19 cellular contexts compared by ENCODE assay signal in genomic region chr12:131347732-131348131, GRCh38.
"Had no signal": no experiment of that assay in that cellular context is flagged by ENCODE, and none has a peak within 500 bp of the region (broad histone marks: within the 10 kb centered on the region; RNA-seq: fewer than 3 reads in every experiment).

No MANE protein-coding gene starts in this region.

- ATAC-seq: natural killer cell treated with Interleukin-12 subunit alpha and Interleukin-12 subunit beta and Interleukin-15 and Interleukin-18, amount 100 ng/mL, for 72 hours; psoas muscle; right cardiac atrium; stimulated activated naive CD8-positive, alpha-beta T cell treated with anti-CD3 and anti-CD28 coated beads, Interleukin-15, amount 100 ng/mL, for 72 hours had no signal

- H3K27ac Mint-ChIP-seq: immature natural killer cell; memory B cell; natural killer cell treated with Interleukin-12 subunit alpha and Interleukin-12 subunit beta and Interleukin-15 and Interleukin-18, amount 100 ng/mL, for 72 hours; stimulated activated naive CD8-positive, alpha-beta T cell treated with anti-CD3 and anti-CD28 coated beads, Interleukin-15, amount 100 ng/mL, for 72 hours had no signal

- DNase-seq: effector CD4-positive, alpha-beta T cell; immature natural killer cell; kidney glomerular epithelial cell; psoas muscle; right cardiac atrium; spleen; stimulated activated CD4-positive, alpha-beta T cell treated with anti-CD3 and anti-CD28 coated beads, Interleukin-2, amount 100 ng/mL, for 48 hours; stimulated activated naive CD4-positive, alpha-beta T cell; stimulated activated naive CD8-positive, alpha-beta T cell treated with anti-CD3 and anti-CD28 coated beads, Interleukin-15, amount 100 ng/mL, for 72 hours; transverse colon had no signal

- H3K36me3 ChIP-seq: ovary, spleen, suprapubic skin, transverse colon had no signal

- H3K4me1 Mint-ChIP-seq: immature natural killer cell; memory B cell; stimulated activated naive CD8-positive, alpha-beta T cell treated with anti-CD3 and anti-CD28 coated beads, Interleukin-15, amount 100 ng/mL, for 72 hours had no signal

- H3K9me3 ChIP-seq: ovary, psoas muscle, suprapubic skin, transverse colon had no signal

- FAIRE-seq: colon, frontal cortex had no signal

- H3K4me3 Mint-ChIP-seq: immature natural killer cell; memory B cell; natural killer cell treated with Interleukin-12 subunit alpha and Interleukin-12 subunit beta and Interleukin-15 and Interleukin-18, amount 100 ng/mL, for 72 hours; stimulated activated naive CD8-positive, alpha-beta T cell treated with anti-CD3 and anti-CD28 coated beads, Interleukin-15, amount 100 ng/mL, for 72 hours had no signal

- H3K27ac ChIP-seq: psoas muscle, skin epidermis, spleen, suprapubic skin, transverse colon had no signal

- H3K4me3 ChIP-seq: dorsolateral prefrontal cortex, lung, ovary, psoas muscle, skin epidermis, spleen, suprapubic skin, transverse colon had no signal

- H3K9me3 Mint-ChIP-seq: immature natural killer cell; memory B cell; natural killer cell treated with Interleukin-12 subunit alpha and Interleukin-12 subunit beta and Interleukin-15 and Interleukin-18, amount 100 ng/mL, for 72 hours; stimulated activated naive CD8-positive, alpha-beta T cell treated with anti-CD3 and anti-CD28 coated beads, Interleukin-15, amount 100 ng/mL, for 72 hours had no signal

- H3K36me3 Mint-ChIP-seq: immature natural killer cell; memory B cell; natural killer cell treated with Interleukin-12 subunit alpha and Interleukin-12 subunit beta and Interleukin-15 and Interleukin-18, amount 100 ng/mL, for 72 hours had no signal

- H3K27me3 ChIP-seq: ovary had no signal

- H3K4me1 ChIP-seq: psoas muscle, spleen, suprapubic skin, transverse colon had no signal
